Comparison of ENCODE assay signal across 11 cellular contexts in genomic region chr3:172125053-172125452, GRCh38.
DNase-seq lines count a peak whose midpoint lies in the region; ATAC-seq, FAIRE-seq and TF ChIP-seq lines count a peak whose summit lies in the region.
"Had no signal": no experiment of that assay in that cellular context is flagged by ENCODE, and none has a peak within 500 bp of the region (broad histone marks: within the 10 kb centered on the region; RNA-seq: fewer than 3 reads in every experiment).

No MANE protein-coding gene starts in this region.

- H3K9me3 Mint-ChIP-seq in HFFc6: no peaks in the 10 kb centered on the region
- no peaks in the 10 kb centered on the region for H3K9me3 Mint-ChIP-seq in CD4-positive, alpha-beta memory T cell
- H3K9me3 Mint-ChIP-seq: activated naive CD8-positive, alpha-beta T cell treated with anti-CD3 and anti-CD28 coated beads for 36 hours; effector memory CD8-positive, alpha-beta T cell had no signal

- 89% methylated on average over 6 of the region's 6 CpGs for WGBS in GM12878 (ENCODE audit: insufficient coverage, insufficient replicate concordance, low lambda C conversion rate, missing lambda C conversion rate)
- 82 to 90% methylated on average over 6 of the region's 6 CpGs for WGBS in lung, 2 donors
- 66% methylated on average over 6 of the region's 6 CpGs for WGBS in suprapubic skin

- peak overlapping the region; percentile 83 for H3K27ac Mint-ChIP-seq in HFFc6
- peak overlapping the region in 1 of 7 donors; percentile 37 for H3K27ac Mint-ChIP-seq in CD4-positive, alpha-beta memory T cell
- H3K27ac Mint-ChIP-seq: activated naive CD8-positive, alpha-beta T cell treated with anti-CD3 and anti-CD28 coated beads for 36 hours; effector memory CD8-positive, alpha-beta T cell had no signal

- no peaks in the 10 kb centered on the region for H4K20me1 ChIP-seq in GM12878 (ENCODE audit: control insufficient read depth, insufficient read depth)

- FAIRE-seq in GM12878 (lab: Jason Lieb, UNC) (no peak), kidney (lab: Jason Lieb, UNC) (no peak)

- SMC1A ChIA-PET in GM12878 (lab: Charles Lee; ENCODE audit: uncharacterized antibody, unreplicated experiment): interaction anchor here (1.0 to 12.5 kb wide), 3 partner anchors 9 to 17 kb away, joined by 3 to 107 read pairs (median 5); no protein-coding TSS in a partner anchor

- H2AFZ ChIP-seq in GM12878 (ENCODE audit: control insufficient read depth, low read depth, low read length): no peak overlapping the region

- CTCF ChIA-PET in GM12878 (lab: Yijun Ruan, JAX): interaction anchor here (0.5 to 1.3 kb wide), 5 partner anchors 19 to 208 kb away, joined by 3 read pairs; no protein-coding TSS in a partner anchor
- CTCF ChIA-PET in CD4-positive, alpha-beta memory T cell (lab: Charles Lee; ENCODE audit: partially characterized antibody): no interaction called here

- H3K4me3 Mint-ChIP-seq in HFFc6: peak overlapping the region; percentile 71
- no peak overlapping the region for H3K4me3 Mint-ChIP-seq in CD4-positive, alpha-beta memory T cell
- H3K4me3 Mint-ChIP-seq: activated naive CD8-positive, alpha-beta T cell treated with anti-CD3 and anti-CD28 coated beads for 36 hours; effector memory CD8-positive, alpha-beta T cell had no signal

- H3K79me2 ChIP-seq in GM12878 (ENCODE audit: control insufficient read depth, insufficient read depth, low read length): peaks cover 2% of the 10 kb centered on the region

- BruUV-seq in GM12878 (replicated peaks; lab: Mats Ljungman, UMichigan): no TSS peak

- ATAC-seq in GM12878 (no peak), lung (ENCODE audit: insufficient read depth, low FRiP score) (no peak)
- ATAC-seq: effector memory CD8-positive, alpha-beta T cell had no signal

- no peak overlapping the region for H3K4me2 ChIP-seq in GM12878 (ENCODE audit: control insufficient read depth, insufficient read depth)

- no peaks in the 10 kb centered on the region for H3K4me1 ChIP-seq in GM12878 (ENCODE audit: control insufficient read depth, insufficient read depth, low read length)
- H3K4me1 ChIP-seq in lung (ENCODE audit: control insufficient read depth in 2 of 2, insufficient read depth in 2 of 2, low read length in 2 of 2): peaks cover 23 to 38% of the 10 kb centered on the region in 2 donors
- peaks cover 50% of the 10 kb centered on the region for H3K4me1 ChIP-seq in suprapubic skin
- H3K4me1 ChIP-seq in CD4-positive, alpha-beta memory T cell (ENCODE audit: insufficient read depth, low read length): peaks cover 10% of the 10 kb centered on the region
- peaks cover 10 to 18% of the 10 kb centered on the region in 2 donors for H3K4me1 ChIP-seq in kidney (ENCODE audit: control insufficient read depth in 1 of 2, insufficient read depth in 1 of 2, low read depth in 1 of 2, low read length in 2 of 2)

- H3K36me3 ChIP-seq in GM12878 (ENCODE audit: control insufficient read depth in 2 of 2, insufficient read depth in 2 of 2, low read length in 1 of 2) (peaks cover 8 to 12% of the 10 kb centered on the region in 2 experiments), lung (ENCODE audit: control insufficient read depth in 2 of 2, insufficient read depth in 2 of 2, low read length in 2 of 2) (peaks cover 7 to 9% of the 10 kb centered on the region in 2 donors), suprapubic skin (no peaks in the 10 kb centered on the region), kidney (ENCODE audit: control insufficient read depth in 1 of 2, insufficient read depth in 2 of 2, low read length in 2 of 2) (no peaks in the 10 kb centered on the region)
- no peaks in the 10 kb centered on the region for H3K36me3 ChIP-seq in CD4-positive, alpha-beta memory T cell (ENCODE audit: insufficient read depth, low read length)

- DNase-seq in HFFc6 (no peak), GM12878 (ENCODE audit: low read depth, low spot score) (no peak), lung (ENCODE audit: low spot score) (no peak), suprapubic skin (ENCODE audit: low spot score in 2 of 2) (no peak), T-helper 2 cell (no peak), NCI-H226 (no peak), kidney (no peak)
- DNase-seq in CD4-positive, alpha-beta memory T cell: no peak
- DNase-seq: activated naive CD8-positive, alpha-beta T cell treated with anti-CD3 and anti-CD28 coated beads for 36 hours; effector memory CD8-positive, alpha-beta T cell; NCI-H1417 had no signal

- TF ChIP-seq RAD21 in GM12878 (IDR thresholded peaks at IDR 0.05; ENCODE audit: insufficient read depth, low read depth, low read length): peak; percentile 22; the same call in 1 of the 2 replicates

- no peak overlapping the region for H3K27ac ChIP-seq in GM12878 (ENCODE audit: control insufficient read depth, insufficient read depth)
- H3K27ac ChIP-seq in lung (ENCODE audit: low read depth in 1 of 2, low read length in 1 of 2): peak overlapping the region; percentile 63 to 72
- peak overlapping the region; percentile 57 for H3K27ac ChIP-seq in suprapubic skin
- no peak overlapping the region for H3K27ac ChIP-seq in CD4-positive, alpha-beta memory T cell (ENCODE audit: low read depth, low read length)
- peak overlapping the region in 1 of 2 donors; percentile 15 for H3K27ac ChIP-seq in kidney (ENCODE audit: low read depth in 2 of 2, low read length in 2 of 2)

- H3K4me1 Mint-ChIP-seq in HFFc6 (ENCODE audit: low read depth): peaks cover 77% of the 10 kb centered on the region
- peaks cover 18 to 44% (median 26%) of the 10 kb centered on the region in 4 donors for H3K4me1 Mint-ChIP-seq in CD4-positive, alpha-beta memory T cell

- peak; percentile 57 for TF ChIP-seq CTCF in HFFc6 (IDR thresholded peaks at IDR 0.05)
- TF ChIP-seq CTCF in GM12878 (IDR thresholded peaks at IDR 0.05 in 2 of 3, conservative IDR thresholded peaks at IDR 0.05 in 1 of 3; ENCODE audit: control insufficient read depth in 2 of 3, extremely low read depth in 1 of 3, insufficient read depth in 1 of 3, low read depth in 3 of 3, low read length in 3 of 3): no peak
- no peak for TF ChIP-seq CTCF in lung (IDR thresholded peaks at IDR 0.05; ENCODE audit: control extremely low read depth, extremely low read depth)
- no peak for TF ChIP-seq CTCF in suprapubic skin (IDR thresholded peaks at IDR 0.05)
- no peak for TF ChIP-seq CTCF in kidney (IDR thresholded peaks at IDR 0.05; ENCODE audit: borderline replicate concordance, extremely low read depth, insufficient read depth)

- POLR2A ChIA-PET in GM12878 (lab: Charles Lee): no interaction called here
- POLR2A ChIA-PET in CD4-positive, alpha-beta memory T cell (lab: Charles Lee; ENCODE audit: partially characterized antibody): no interaction called here

- intact Hi-C loops in GM12878 (cut with micrococcal nuclease; ENCODE audit: unreplicated experiment): no loop called here
- intact Hi-C loops in CD4-positive, alpha-beta memory T cell (cut with micrococcal nuclease): no loop called here
- intact Hi-C loops in kidney (cut with DNase I): no loop called here

- no peak for TF ChIP-seq EP300 in GM12878 (IDR thresholded peaks at IDR 0.05; ENCODE audit: borderline replicate concordance in 1 of 2, control insufficient read depth in 1 of 2, low read depth in 2 of 2, low read length in 2 of 2)
- no peak for TF ChIP-seq EP300 in suprapubic skin (IDR thresholded peaks at IDR 0.05)

- TF ChIP-seq POLR2A in GM12878 (IDR thresholded peaks at IDR 0.05; ENCODE audit: low read depth, low read length) (no peak), suprapubic skin (IDR thresholded peaks at IDR 0.05) (no peak)

- H3K27me3 ChIP-seq in GM12878 (replicated peaks in 1 of 2; ENCODE audit: control insufficient read depth in 2 of 2, insufficient read depth in 2 of 2, low read length in 1 of 2) (no peaks in the 10 kb centered on the region), lung (ENCODE audit: control insufficient read depth, insufficient read depth) (no peaks in the 10 kb centered on the region), suprapubic skin (no peaks in the 10 kb centered on the region)
- no peaks in the 10 kb centered on the region for H3K27me3 ChIP-seq in CD4-positive, alpha-beta memory T cell (ENCODE audit: insufficient read depth, low read length)

- H3K9ac ChIP-seq in GM12878 (ENCODE audit: control insufficient read depth, insufficient read depth, low read length): no peak overlapping the region
- no peak overlapping the region for H3K9ac ChIP-seq in kidney (ENCODE audit: low read length in 2 of 2)

- in situ Hi-C loops in GM12878 (cut with MboI): no loop called here

- H3K4me3 ChIP-seq in GM12878 (no peak overlapping the region), lung (no peak overlapping the region), suprapubic skin (no peak overlapping the region), kidney (ENCODE audit: low read length in 2 of 2) (no peak overlapping the region)
- no peak overlapping the region for H3K4me3 ChIP-seq in CD4-positive, alpha-beta memory T cell (ENCODE audit: low read length in 2 of 2)

- H3K27me3 Mint-ChIP-seq in HFFc6 (ENCODE audit: insufficient read depth): peaks cover 1% of the 10 kb centered on the region
- no peaks in the 10 kb centered on the region for H3K27me3 Mint-ChIP-seq in CD4-positive, alpha-beta memory T cell
- H3K27me3 Mint-ChIP-seq: activated naive CD8-positive, alpha-beta T cell treated with anti-CD3 and anti-CD28 coated beads for 36 hours; effector memory CD8-positive, alpha-beta T cell had no signal

- H3K9me3 ChIP-seq in GM12878 (replicated peaks; ENCODE audit: control insufficient read depth, insufficient read depth, low read length) (no peaks in the 10 kb centered on the region; the same call in 2 of the 3 replicates), lung (ENCODE audit: control insufficient read depth in 2 of 2, insufficient read depth in 1 of 2, low read length in 1 of 2) (no peaks in the 10 kb centered on the region), suprapubic skin (no peaks in the 10 kb centered on the region), kidney (ENCODE audit: control insufficient read depth in 1 of 2, low read length in 2 of 2) (no peaks in the 10 kb centered on the region)
- no peaks in the 10 kb centered on the region for H3K9me3 ChIP-seq in CD4-positive, alpha-beta memory T cell (ENCODE audit: control insufficient read depth in 1 of 2, low read length in 2 of 2)

- peaks cover 23% of the 10 kb centered on the region for H3K36me3 Mint-ChIP-seq in HFFc6 (ENCODE audit: low read depth)
- H3K36me3 Mint-ChIP-seq in CD4-positive, alpha-beta memory T cell: peaks cover 16 to 25% of the 10 kb centered on the region in 2 donors

- RAD21 ChIA-PET in GM12878 (lab: Charles Lee; ENCODE audit: unreplicated experiment): interaction anchor here (0.7 to 1.6 kb wide), 2 partner anchors 85 to 89 kb away, joined by 3 read pairs; no protein-coding TSS in a partner anchor

TF ChIP-seq in GM12878, 131 proteins besides CTCF, POLR2A, EP300 and RAD21 (continues in another document):
- no peak for TF ChIP-seq SREBF1 (IDR thresholded peaks at IDR 0.05; ENCODE audit: low read length)

Comparison
In these comparisons a context has a peak if more than half of its experiments do, and no peak if none do; other contexts are left out.
1. H3K27ac ChIP-seq: peak in lung (2 of 2) and suprapubic skin (single experiment); none in GM12878 (single experiment) and CD4-positive, alpha-beta memory T cell (single experiment).